In genomic region chr5:139188558-139189270, GRCh38 we compare ENCODE assay signal across 20 cellular contexts. TPM values are rescaled to one million over a fixed set of nuclear protein-coding genes. Genes with fewer than 3 reads are reported as not detected.
DNase-seq lines count a peak whose midpoint lies in the region; ATAC-seq, FAIRE-seq and TF ChIP-seq lines count a peak whose summit lies in the region.
"Had no signal": no experiment of that assay in that cellular context is flagged by ENCODE, and none has a peak within 500 bp of the region (broad histone marks: within the 10 kb centered on the region; RNA-seq: fewer than 3 reads in every experiment).

No MANE protein-coding gene starts in this region.

- no peaks in the 10 kb centered on the region for H3K27me3 ChIP-seq in IMR-90 (ENCODE audit: control insufficient read depth, insufficient read depth, low read length)
- no peaks in the 10 kb centered on the region for H3K27me3 ChIP-seq in adrenal gland
- H3K27me3 ChIP-seq in HepG2 (ENCODE audit: control insufficient read depth in 1 of 2, insufficient read depth in 2 of 2, low read length in 2 of 2), result no peaks in the 10 kb centered on the region
- H3K27me3 ChIP-seq: MG63, SJCRH30 had no signal

- 100% methylated on average over 1 of the region's 5 CpGs; no CpG with 5 or more reads in 1 of the 2 experiments for WGBS in IMR-90 (ENCODE audit: extremely low coverage in 2 of 2, insufficient read length in 1 of 2), 2 experiments
- WGBS in adrenal gland, 4 donors, result 70 to 79% (median 74%) methylated on average over 5 of the region's 5 CpGs
- WGBS in HepG2 (ENCODE audit: low lambda C conversion rate), result 87% methylated on average over 5 of the region's 5 CpGs

- H3K14ac ChIP-seq in IMR-90 (replicated peaks; ENCODE audit: low read depth, low read length), result no peak overlapping the region

- TF ChIP-seq EP300 in HepG2 (IDR thresholded peaks at IDR 0.05; ENCODE audit: low read depth in 2 of 2, low read length in 2 of 2) (no peak), HepG2 (CRISPR knock-in tag; IDR thresholded peaks at IDR 0.05; ENCODE audit: borderline replicate concordance) (no peak)

- TF ChIP-seq RAD21 in IMR-90 (IDR thresholded peaks at IDR 0.05; ENCODE audit: low read length) (no peak), HepG2 (CRISPR knock-in tag; IDR thresholded peaks at IDR 0.05) (no peak)

- in situ Hi-C loops in IMR-90 (cut with MboI; ENCODE audit: low sequenced_read_pairs), result no loop called here
- in situ Hi-C loops in HepG2 (cut with HindIII; ENCODE audit: extremely low pct_ligation_motif_present, low pct_unique_long_range_greater_than_20kb), result no loop called here

- dilution Hi-C loops in IMR-90 (cut with HindIII; ENCODE audit: low sequenced_read_pairs, unreplicated experiment), result no loop called here

- H3K4me1 Mint-ChIP-seq in stimulated activated effector memory CD8-positive, alpha-beta T cell treated with anti-CD3 and anti-CD28 coated beads, Interleukin-12 subunit alpha, Interleukin-12 subunit beta, amount 100 ng/mL, for 72 hours, result peaks cover 17% of the 10 kb centered on the region

- H3K4me3 ChIP-seq in IMR-90 (ENCODE audit: insufficient read depth, low read depth, low read length) (no peak overlapping the region), adrenal gland (no peak overlapping the region), HepG2 (replicated peaks in 1 of 3; ENCODE audit: insufficient read depth in 1 of 3, low read depth in 2 of 3, low read length in 3 of 3) (no peak overlapping the region)
- H3K4me3 ChIP-seq: MG63, PC-9, SJCRH30 had no signal

- H4K8ac ChIP-seq in IMR-90 (ENCODE audit: low read depth in 2 of 2, low read length in 2 of 2), result no peak overlapping the region

- H3K9ac ChIP-seq in IMR-90 (ENCODE audit: low read depth, low read length), result no peak overlapping the region
- H3K9ac ChIP-seq in HepG2 (ENCODE audit: insufficient read depth, low read depth, low read length), result no peak overlapping the region

- POLR2A ChIA-PET in IMR-90 (lab: Charles Lee; ENCODE audit: unreplicated experiment) (no interaction called here), HepG2 (lab: Yijun Ruan, JAX) (interaction anchor here (0.8 kb wide), 1 partner anchor 10 kb away, joined by 3 read pairs; the partner anchor contains the start of gene SIL1)

- no peak overlapping the region for H2AFZ ChIP-seq in IMR-90 (replicated peaks; ENCODE audit: low read length, poor library complexity)
- no peak overlapping the region for H2AFZ ChIP-seq in HepG2 (ENCODE audit: low read length)
- H2AFZ ChIP-seq: PC-9 had no signal

- H4K20me1 ChIP-seq in IMR-90 (ENCODE audit: insufficient read depth, low read length) (no peaks in the 10 kb centered on the region), HepG2 (ENCODE audit: insufficient read depth, low read length) (no peaks in the 10 kb centered on the region)

- peak overlapping the region; percentile 33 for H3K4ac ChIP-seq in IMR-90 (ENCODE audit: low read depth, low read length)

- H4K91ac ChIP-seq in IMR-90 (ENCODE audit: insufficient read depth, low read depth, low read length), result no peak overlapping the region; the same call in 1 of the 2 replicates

- no TSS peak for BruUV-seq in IMR-90 (replicated peaks; lab: Mats Ljungman, UMichigan)
- no TSS peak for BruUV-seq in HepG2 (replicated peaks; lab: Mats Ljungman, UMichigan)

- no peak overlapping the region for H3K23ac ChIP-seq in IMR-90 (ENCODE audit: low read depth, low read length)

- H3K9me1 ChIP-seq in IMR-90 (ENCODE audit: insufficient read depth, low read length), result peaks cover 16% of the 10 kb centered on the region

- no peak overlapping the region for H2AK9ac ChIP-seq in IMR-90 (replicated peaks; ENCODE audit: low read depth, low read length, poor library complexity)

- H2AK5ac ChIP-seq in IMR-90 (ENCODE audit: low read depth, low read length), result peak overlapping the region; percentile 64; the same call in 1 of the 2 replicates

- TF ChIP-seq POLR2A in IMR-90 (IDR thresholded peaks at IDR 0.05; ENCODE audit: low read depth, low read length) (no peak), adrenal gland (IDR thresholded peaks at IDR 0.05) (no peak), HepG2 (IDR thresholded peaks at IDR 0.05; ENCODE audit: insufficient read depth in 1 of 2, low read depth in 2 of 2, low read length in 2 of 2) (no peak)

- no peaks in the 10 kb centered on the region for H3K79me2 ChIP-seq in HepG2 (ENCODE audit: insufficient read depth, low read length)

- FAIRE-seq in HepG2 (lab: Jason Lieb, UNC), result peak; percentile 12
- FAIRE-seq in urothelium cell line (lab: Jason Lieb, UNC), result no peak

- H3K18ac ChIP-seq in IMR-90 (ENCODE audit: low read depth, low read length), result peak overlapping the region; percentile 93

- no peak overlapping the region for H3K4me2 ChIP-seq in IMR-90 (ENCODE audit: low read depth, low read length)
- H3K4me2 ChIP-seq in HepG2 (ENCODE audit: low read depth, low read length), result no peak overlapping the region; the same call in 1 of the 2 replicates
- H3K4me2 ChIP-seq: PC-9 had no signal

- no peak overlapping the region for H3K4me3 Mint-ChIP-seq in stimulated activated effector memory CD8-positive, alpha-beta T cell treated with anti-CD3 and anti-CD28 coated beads, Interleukin-12 subunit alpha, Interleukin-12 subunit beta, amount 100 ng/mL, for 72 hours

- H3K36me3 ChIP-seq in IMR-90 (ENCODE audit: control insufficient read depth, insufficient read depth, low read length) (no peaks in the 10 kb centered on the region), adrenal gland (replicated peaks in 1 of 2) (no peaks in the 10 kb centered on the region), HepG2 (replicated peaks in 1 of 2; ENCODE audit: control insufficient read depth in 1 of 2, insufficient read depth in 2 of 2, low read length in 2 of 2) (peaks cover 0 to 4% of the 10 kb centered on the region in 2 experiments; a peak in 1 of 5 replicates)
- H3K36me3 ChIP-seq: SJCRH30 had no signal

- intact Hi-C loops in IMR-90 (cut with micrococcal nuclease), result loop anchor here (5.0 kb wide), 1 partner anchor 41 kb away; no protein-coding TSS in a partner anchor
- intact Hi-C loops in adrenal gland (cut with DNase I), result no loop called here
- intact Hi-C loops in HepG2 (cut with micrococcal nuclease; ENCODE audit: unreplicated experiment), result no loop called here

- H2BK120ac ChIP-seq in IMR-90 (ENCODE audit: low read depth, low read length), result 0 out of 2 replicates have a peak overlapping the region, but pooled peaks have one; percentile 11

- H3K27ac Mint-ChIP-seq in stimulated activated effector memory CD8-positive, alpha-beta T cell treated with anti-CD3 and anti-CD28 coated beads, Interleukin-12 subunit alpha, Interleukin-12 subunit beta, amount 100 ng/mL, for 72 hours, result peak overlapping the region; percentile 54

- ATAC-seq in IMR-90 (ENCODE audit: low read depth) (no peak), HepG2 (peak; percentile 74), GM19397 (IDR thresholded peaks at IDR 0.05; ENCODE audit: unreplicated experiment) (no peak)
- ATAC-seq in stimulated activated effector memory CD8-positive, alpha-beta T cell treated with anti-CD3 and anti-CD28 coated beads, Interleukin-12 subunit alpha, Interleukin-12 subunit beta, amount 100 ng/mL, for 72 hours, result no peak

- TF ChIP-seq CTCF in IMR-90 (conservative IDR thresholded peaks at IDR 0.05; ENCODE audit: low read depth, low read length) (no peak), adrenal gland (IDR thresholded peaks at IDR 0.05) (no peak), HepG2 (CRISPR knock-in tag; IDR thresholded peaks at IDR 0.05) (no peak)

- peak overlapping the region; percentile 33; the same call in 1 of the 2 replicates for H2BK20ac ChIP-seq in IMR-90 (ENCODE audit: low read depth, low read length)

- CTCF ChIA-PET in IMR-90 (lab: Yijun Ruan, JAX), result interaction anchor here (0.6 kb wide), 1 partner anchor 33 kb away, joined by 3 read pairs; no protein-coding TSS in a partner anchor
- CTCF ChIA-PET in HepG2 (lab: Yijun Ruan, JAX; ENCODE audit: low intra/inter-chr PET ratio, low total read pairs), result no interaction called here

- peak overlapping the region; percentile 50; the same call in 1 of the 2 replicates for H3K27ac ChIP-seq in IMR-90 (ENCODE audit: insufficient read depth, low read length)
- peak overlapping the region in 3 of 5 donors; percentile 7 to 62 (median 36) for H3K27ac ChIP-seq in adrenal gland
- no peak overlapping the region for H3K27ac ChIP-seq in HepG2 (ENCODE audit: extremely low read length, insufficient read depth, low read length)
- H3K27ac ChIP-seq: PC-9, SJCRH30 had no signal

- DNase-seq in IMR-90 (no peak), adrenal gland (peak in 3 of 7 donors; percentile 11 to 50 (median 19)), HepG2 (ENCODE audit: low spot score) (peak; percentile 32), urothelium cell line (ENCODE audit: low spot score) (no peak), LoVo (ENCODE audit: low spot score) (no peak)
- DNase-seq in stimulated activated effector memory CD8-positive, alpha-beta T cell treated with anti-CD3 and anti-CD28 coated beads, Interleukin-12 subunit alpha, Interleukin-12 subunit beta, amount 100 ng/mL, for 72 hours (ENCODE audit: low spot score in 2 of 2), result no peak
- DNase-seq: ACHN, DMS 273 treated with DMSO at 0.1 percent for 48 hours, DND-41, GOT3, Karpas-422, MG63, NCI-H1048, NCI-H1436, NCI-H1930, NCI-H345, NCI-H524 treated with DMSO at 0.1 percent for 48 hours, PC-9, SJCRH30 had no signal

- H3K79me1 ChIP-seq in IMR-90 (ENCODE audit: low read depth in 1 of 2, low read length in 2 of 2), result peaks cover 22 to 58% of the 10 kb centered on the region in 2 experiments

- no peak overlapping the region; the same call in 2 of the 3 replicates for H2BK15ac ChIP-seq in IMR-90 (ENCODE audit: low read depth, low read length)

- no peak overlapping the region for H3K56ac ChIP-seq in IMR-90 (ENCODE audit: extremely low read depth, insufficient read depth, low read length)

- no peaks in the 10 kb centered on the region for H3K9me3 ChIP-seq in IMR-90 (ENCODE audit: control insufficient read depth, insufficient read depth, low read length)
- no peaks in the 10 kb centered on the region for H3K9me3 ChIP-seq in adrenal gland (replicated peaks in 1 of 3)
- no peaks in the 10 kb centered on the region for H3K9me3 ChIP-seq in HepG2 (ENCODE audit: low read length)
- H3K9me3 ChIP-seq: MG63, SJCRH30 had no signal

- peaks cover 5% of the 10 kb centered on the region for H3K36me3 Mint-ChIP-seq in stimulated activated effector memory CD8-positive, alpha-beta T cell treated with anti-CD3 and anti-CD28 coated beads, Interleukin-12 subunit alpha, Interleukin-12 subunit beta, amount 100 ng/mL, for 72 hours

- peaks cover 26% of the 10 kb centered on the region for H3K4me1 ChIP-seq in IMR-90 (ENCODE audit: control insufficient read depth, insufficient read depth, low read length)
- H3K4me1 ChIP-seq in adrenal gland (replicated peaks in 1 of 2), result peaks cover 10 to 21% of the 10 kb centered on the region in 2 donors
- H3K4me1 ChIP-seq in HepG2 (ENCODE audit: insufficient read depth, low read length), result peaks cover 11% of the 10 kb centered on the region
- H3K4me1 ChIP-seq: SJCRH30 had no signal

- peak overlapping the region; percentile 69 for H4K5ac ChIP-seq in IMR-90 (ENCODE audit: low read depth, low read length)

- H3K9me3 Mint-ChIP-seq in stimulated activated effector memory CD8-positive, alpha-beta T cell treated with anti-CD3 and anti-CD28 coated beads, Interleukin-12 subunit alpha, Interleukin-12 subunit beta, amount 100 ng/mL, for 72 hours, result no peaks in the 10 kb centered on the region

- peak overlapping the region; percentile 37 for H2BK5ac ChIP-seq in IMR-90 (ENCODE audit: low read depth, low read length, poor library complexity, severe bottlenecking)

RNA-seq across cellular contexts. Expression of gene SIL1, which starts 9.5 kb away (rescaled TPM):
- total RNA-seq in IMR-90 (2012; rRNA removed) (56.1 and 61.4 TPM in 2 replicates), adrenal gland (100 to 1,000 TPM in 7 of 8 donors, 10 to 100 TPM in 1; 81.9 to 171 (median 136) TPM), HepG2 (2016; rRNA removed; fragmentation: Illumina TruSeq; extraction: Trizol) (15.9 and 30.0 TPM in 2 replicates)
- polyA plus RNA-seq in IMR-90 (2012; rRNA removed) (66.0 and 80.7 TPM in 2 replicates), adrenal gland (100 to 1,000 TPM; 143 to 313 (median 213) TPM), HepG2 (2011; rRNA removed) (26.0 and 27.6 TPM in 2 replicates)
- polyA plus RNA-seq in IMR-90 (2012; cell fraction: cytosol; rRNA removed), result 76.2 and 95.1 TPM in 2 replicates
- 22.3 and 55.0 TPM in 2 replicates for polyA plus RNA-seq in IMR-90 (2012; cell fraction: nucleus; rRNA removed; ENCODE audit: low replicate concordance)
- total RNA-seq in HepG2 (2016; cell fraction: cytosol; rRNA removed; fragmentation: Illumina TruSeq; extraction: Trizol; ENCODE audit: low read depth), result 5.0 and 6.0 TPM in 2 replicates
- total RNA-seq in HepG2 (2016; cell fraction: insoluble cytoplasmic fraction; rRNA removed; fragmentation: Illumina TruSeq; extraction: Trizol), result 14.1 and 31.0 TPM in 2 replicates
- 6.5 and 8.3 TPM in 2 replicates for total RNA-seq in HepG2 (2016; cell fraction: membrane; rRNA removed; fragmentation: Illumina TruSeq; extraction: Trizol)
- total RNA-seq in HepG2 (2016; cell fraction: nucleus; rRNA removed; fragmentation: Illumina TruSeq; extraction: Trizol), result 29.9 and 30.1 TPM in 2 replicates
- 20.8 and 47.3 TPM in 2 replicates for polyA plus RNA-seq in HepG2 (2011; cell fraction: cytosol; rRNA removed)
- polyA plus RNA-seq in HepG2 (2011; cell fraction: nucleus; rRNA removed), result 23.4 and 23.7 TPM in 2 replicates
- polyA plus RNA-seq in HepG2 (2012), result 26.8 and 28.6 TPM in 2 replicates
- polyA plus RNA-seq in HepG2 (2016; cell fraction: cytosol; fragmentation: Illumina TruSeq; extraction: Trizol; ENCODE audit: low read depth), result 4.2 and 4.3 TPM in 2 replicates
- 10.9 and 13.0 TPM in 2 replicates for polyA plus RNA-seq in HepG2 (2016; cell fraction: insoluble cytoplasmic fraction; fragmentation: Illumina TruSeq; extraction: Trizol; ENCODE audit: low read depth)
- 3.6 and 4.4 TPM in 2 replicates for polyA plus RNA-seq in HepG2 (2016; cell fraction: membrane; fragmentation: Illumina TruSeq; extraction: Trizol; ENCODE audit: low read depth)
- polyA plus RNA-seq in HepG2 (2016; cell fraction: nucleus; fragmentation: Illumina TruSeq; extraction: Trizol; ENCODE audit: insufficient read depth, low read depth), result 40.0 and 42.7 TPM in 2 replicates
- polyA minus RNA-seq in HepG2 (2011; rRNA and poly(A)+ RNA removed; ENCODE audit: low replicate concordance), result 16.2 and 45.8 TPM in 2 replicates
- 12.9 and 13.8 TPM in 2 replicates for polyA minus RNA-seq in HepG2 (2011; cell fraction: cytosol; rRNA and poly(A)+ RNA removed)
- 12.6 and 13.4 TPM in 2 replicates for polyA minus RNA-seq in HepG2 (2011; cell fraction: nucleus; rRNA and poly(A)+ RNA removed)
